In genomic region chr2:53452957-53453748, GRCh38 we compare ENCODE assay signal across 23 cellular contexts.
A peak's percentile ranks its signal among the peaks of the same experiment; 100 is the strongest.
DNase-seq lines count a peak whose midpoint lies in the region; ATAC-seq, FAIRE-seq and TF ChIP-seq lines count a peak whose summit lies in the region.
"Had no signal": no experiment of that assay in that cellular context is flagged by ENCODE, and none has a peak within 500 bp of the region (broad histone marks: within the 10 kb centered on the region; RNA-seq: fewer than 3 reads in every experiment).

No MANE protein-coding gene starts in this region.

- POLR2A ChIA-PET in HCT116 (lab: Charles Lee): no interaction called here

- TF ChIP-seq CTCF in HCT116 (IDR thresholded peaks at IDR 0.05 in 2 of 3, conservative IDR thresholded peaks at IDR 0.05 in 1 of 3; ENCODE audit: borderline replicate concordance in 1 of 3, insufficient read depth in 1 of 3, low read depth in 2 of 3, low read length in 2 of 3): no peak
- TF ChIP-seq CTCF in adrenal gland (IDR thresholded peaks at IDR 0.05): no peak
- no peak for TF ChIP-seq CTCF in coronary artery (IDR thresholded peaks at IDR 0.05)

- H3K36me3 ChIP-seq in HCT116 (ENCODE audit: control insufficient read depth in 1 of 2, insufficient read depth in 2 of 2, low read length in 2 of 2) (no peaks in the 10 kb centered on the region), adrenal gland (replicated peaks in 1 of 2) (no peaks in the 10 kb centered on the region)

- H3K4me3 ChIP-seq in HCT116 (replicated peaks in 1 of 2; ENCODE audit: low read depth in 1 of 2, low read length in 2 of 2): no peak overlapping the region
- no peak overlapping the region for H3K4me3 ChIP-seq in adrenal gland
- H3K4me3 ChIP-seq in coronary artery: no peak overlapping the region
- H3K4me3 ChIP-seq: K562, mucosa of descending colon had no signal

- 27 to 32% (median 30%) methylated on average over 8 of the region's 8 CpGs for WGBS in adrenal gland, 4 donors

- H3K4me2 ChIP-seq in HCT116 (ENCODE audit: low read length): no peak overlapping the region

- TF ChIP-seq POLR2A in HCT116 (IDR thresholded peaks at IDR 0.05; ENCODE audit: borderline replicate concordance, extremely low read depth, insufficient read depth, insufficient read length): no peak
- TF ChIP-seq POLR2A in adrenal gland (IDR thresholded peaks at IDR 0.05): no peak

- intact Hi-C loops in HCT116 (cut with micrococcal nuclease) (no loop called here), adrenal gland (cut with DNase I) (no loop called here)

- ATAC-seq in HCT116: no peak
- ATAC-seq in HG03521 (IDR thresholded peaks at IDR 0.05; ENCODE audit: unreplicated experiment): no peak
- ATAC-seq: K562, mucosa of descending colon had no signal

- H2AFZ ChIP-seq in HCT116 (ENCODE audit: low read depth, low read length, poor library complexity, severe bottlenecking): peak overlapping the region; percentile 19

- no TSS peak for BruUV-seq in HCT116 (replicated peaks; lab: Mats Ljungman, UMichigan)

- no peaks in the 10 kb centered on the region for H3K27me3 ChIP-seq in HCT116 (ENCODE audit: insufficient read depth, low read length)
- H3K27me3 ChIP-seq in adrenal gland: no peaks in the 10 kb centered on the region

- H3K79me2 ChIP-seq in HCT116 (ENCODE audit: insufficient read depth, low read length): no peaks in the 10 kb centered on the region

- no peak for TF ChIP-seq RAD21 in HCT116 (IDR thresholded peaks at IDR 0.05; ENCODE audit: low read depth)

- peak; percentile 5 for FAIRE-seq in islet of Langerhans (lab: Jason Lieb, UNC)
- FAIRE-seq: K562, keratinocyte had no signal

- no peaks in the 10 kb centered on the region for H4K20me1 ChIP-seq in HCT116 (ENCODE audit: insufficient read depth)

- no peaks in the 10 kb centered on the region for H3K9me2 ChIP-seq in HCT116 (ENCODE audit: insufficient read depth)

- no peak overlapping the region for H3K9ac ChIP-seq in HCT116 (ENCODE audit: low read length)

- H3K27ac ChIP-seq in HCT116 (ENCODE audit: low read depth, low read length) (no peak overlapping the region), adrenal gland (no peak overlapping the region), coronary artery (peak overlapping the region in 1 of 2 donors; percentile 38)
- H3K27ac ChIP-seq: HL-60 had no signal

- H3K4me1 ChIP-seq in HCT116 (ENCODE audit: control insufficient read depth in 1 of 2, insufficient read depth in 2 of 2, low read length in 2 of 2) (peaks cover 0 to 12% of the 10 kb centered on the region in 2 experiments; a peak in 1 of 4 replicates), adrenal gland (replicated peaks in 1 of 2) (no peaks in the 10 kb centered on the region)

- RAD21 ChIA-PET in HCT116 (lab: Charles Lee; ENCODE audit: low non-redundant PET in 1 of 2, low total read pairs in 2 of 2, uncharacterized antibody in 2 of 2, unreplicated experiment in 2 of 2): no interaction called here

- no peaks in the 10 kb centered on the region for H3K9me3 ChIP-seq in HCT116 (ENCODE audit: control insufficient read depth in 1 of 2, insufficient read depth in 1 of 2, low read depth in 1 of 2, low read length in 2 of 2)
- H3K9me3 ChIP-seq in adrenal gland (replicated peaks in 1 of 3): no peaks in the 10 kb centered on the region
- H3K9me3 ChIP-seq: mucosa of descending colon had no signal

- CTCF ChIA-PET in HCT116 (lab: Charles Lee): no interaction called here

- DNase-seq in HCT116 (ENCODE audit: low read depth, low spot score) (no peak), adrenal gland (peak; percentile 43 to 76 (median 69)), renal cortical epithelial cell (ENCODE audit: low read depth) (peak; percentile 42), coronary artery (ENCODE audit: low spot score) (no peak), occipital lobe (lab: John Stamatoyannopoulos, UW) (no peak)
- no peak for DNase-seq in activated naive CD4-positive, alpha-beta T cell (lab: John Stamatoyannopoulos, UW)
- DNase-seq: activated B cell treated with CpG ODN at 0.5 μM for 24 hours; CD8-positive, alpha-beta memory T cell; central memory CD4-positive, alpha-beta T cell; effector CD4-positive, alpha-beta T cell; EL; HCEC 1CT; mucosa of descending colon; NCI-H1048; NCI-H2081; NCI-H510A; SIG-M5; stimulated activated CD4-positive, alpha-beta T cell treated with anti-CD3 and anti-CD28 coated beads, Interleukin-4, amount 100 ng/mL, for 24 hours had no signal

TF ChIP-seq in HCT116, 20 proteins besides CTCF, POLR2A, EP300 and RAD21:
- TF ChIP-seq, protein P1, sequence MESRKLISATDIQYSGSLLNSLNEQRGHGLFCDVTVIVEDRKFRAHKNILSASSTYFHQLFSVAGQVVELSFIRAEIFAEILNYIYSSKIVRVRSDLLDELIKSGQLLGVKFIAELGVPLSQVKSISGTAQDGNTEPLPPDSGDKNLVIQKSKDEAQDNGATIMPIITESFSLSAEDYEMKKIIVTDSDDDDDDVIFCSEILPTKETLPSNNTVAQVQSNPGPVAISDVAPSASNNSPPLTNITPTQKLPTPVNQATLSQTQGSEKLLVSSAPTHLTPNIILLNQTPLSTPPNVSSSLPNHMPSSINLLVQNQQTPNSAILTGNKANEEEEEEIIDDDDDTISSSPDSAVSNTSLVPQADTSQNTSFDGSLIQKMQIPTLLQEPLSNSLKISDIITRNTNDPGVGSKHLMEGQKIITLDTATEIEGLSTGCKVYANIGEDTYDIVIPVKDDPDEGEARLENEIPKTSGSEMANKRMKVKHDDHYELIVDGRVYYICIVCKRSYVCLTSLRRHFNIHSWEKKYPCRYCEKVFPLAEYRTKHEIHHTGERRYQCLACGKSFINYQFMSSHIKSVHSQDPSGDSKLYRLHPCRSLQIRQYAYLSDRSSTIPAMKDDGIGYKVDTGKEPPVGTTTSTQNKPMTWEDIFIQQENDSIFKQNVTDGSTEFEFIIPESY (IDR thresholded peaks at IDR 0.05; ENCODE audit: extremely low read depth, insufficient replicate concordance, low read length): no peak
- TF ChIP-seq YY1 (IDR thresholded peaks at IDR 0.05; ENCODE audit: extremely low read depth, insufficient replicate concordance, low read depth, low read length) (no peak), TCF7L2 (IDR thresholded peaks at IDR 0.05; ENCODE audit: borderline replicate concordance, extremely low read depth, insufficient read depth, insufficient read length) (peak; percentile 52), MAX (IDR thresholded peaks at IDR 0.05) (no peak)

Comparison
In these comparisons a context has a peak if more than half of its experiments do, and no peak if none do; other contexts are left out.
1. DNase-seq: peak in adrenal gland (7 of 7) and renal cortical epithelial cell (single experiment); none in HCT116 (single experiment), coronary artery (single experiment), occipital lobe (single experiment) and activated naive CD4-positive, alpha-beta T cell (0 of 4).